18 cellular contexts compared by ENCODE assay signal in genomic region chr12:124474709-124475108, GRCh38.
DNase-seq lines count a peak whose midpoint lies in the region; ATAC-seq lines count a peak whose summit lies in the region.
"Had no signal": no experiment of that assay in that cellular context is flagged by ENCODE, and none has a peak within 500 bp of the region (broad histone marks: within the 10 kb centered on the region; RNA-seq: fewer than 3 reads in every experiment).

No MANE protein-coding gene starts in this region.

- H3K27me3 ChIP-seq in muscle layer of colon (ENCODE audit: control insufficient read depth in 1 of 2, insufficient read depth in 2 of 2, low read length in 2 of 2): no peaks in the 10 kb centered on the region
- H3K27me3 ChIP-seq: BLaER1 treated with 17β-estradiol and CSF1 and Interleukin-3, amounts not matched to agents 10 nM and 100 nM had no signal

- peak; percentile 26 to 97 (median 89) for DNase-seq in amygdala (lab: John Stamatoyannopoulos, UW)
- DNase-seq in head of caudate nucleus: peak; percentile 88 to 98 (median 95)
- DNase-seq in substantia nigra (lab: John Stamatoyannopoulos, UW): peak; percentile 52 to 97 (median 92)
- DNase-seq in NCI-H2227 treated with DMSO at 0.1 percent for 48 hours (lab: John Stamatoyannopoulos, UW): no peak
- DNase-seq in HUDEP-2 (lab: John Stamatoyannopoulos, UW; ENCODE audit: unreplicated experiment in 76 of 76): no peak
- DNase-seq: activated naive CD8-positive, alpha-beta T cell treated with anti-CD3 and anti-CD28 coated beads for 36 hours; activated T-cell treated with anti-CD3 and anti-CD28 coated beads for 4 hours; central memory CD4-positive, alpha-beta T cell; immature natural killer cell; NCI-H1105; NCI-H2171 treated with DMSO at 0.1 percent for 48 hours; stimulated activated CD4-positive, alpha-beta T cell treated with anti-CD3 and anti-CD28 coated beads, Interleukin-2, amount 100 ng/mL, for 24 hours; T-helper 9 cell had no signal

- H3K9me3 ChIP-seq in muscle layer of colon (ENCODE audit: low read length): no peaks in the 10 kb centered on the region

- H3K9ac ChIP-seq in muscle layer of colon (ENCODE audit: low read length): no peak overlapping the region
- H3K9ac ChIP-seq: BLaER1 treated with 17β-estradiol and CSF1 and Interleukin-3, amounts not matched to agents 10 nM and 100 nM; KMS-11 had no signal

- peaks cover 68% of the 10 kb centered on the region for H3K36me3 ChIP-seq in muscle layer of colon (ENCODE audit: insufficient read depth, low read length)

- peak overlapping the region; percentile 9 for H3K27ac ChIP-seq in muscle layer of colon (ENCODE audit: low read depth, low read length)
- peak overlapping the region; percentile 95 for H3K27ac ChIP-seq in substantia nigra (ENCODE audit: low read depth, low read length, poor library complexity, severe bottlenecking)
- H3K27ac ChIP-seq: KMS-11, thoracic aorta had no signal

- no peak for ATAC-seq in HG03196 (IDR thresholded peaks at IDR 0.05; ENCODE audit: unreplicated experiment)

- no peak overlapping the region for H3K4me3 ChIP-seq in muscle layer of colon (ENCODE audit: low read depth in 1 of 2, low read length in 2 of 2)
- H3K4me3 ChIP-seq: thoracic aorta had no signal

- peaks cover 28% of the 10 kb centered on the region for H3K4me1 ChIP-seq in muscle layer of colon (ENCODE audit: insufficient read depth, low read length)

- intact Hi-C loops in head of caudate nucleus (cut with DNase I): no loop called here

Comparison
In these comparisons a context has a peak if more than half of its experiments do, and no peak if none do; other contexts are left out.
1. DNase-seq: peak in amygdala (56 of 56), head of caudate nucleus (42 of 42) and substantia nigra (49 of 49); none in NCI-H2227 treated with DMSO at 0.1 percent for 48 hours (single experiment) and HUDEP-2 (0 of 76).